In genomic region chr5:21823076-21823574, GRCh38 we compare ENCODE assay signal across 24 cellular contexts.
"Had no signal": no experiment of that assay in that cellular context is flagged by ENCODE, and none has a peak within 500 bp of the region (broad histone marks: within the 10 kb centered on the region; RNA-seq: fewer than 3 reads in every experiment).

No MANE protein-coding gene starts in this region.

- H3K27me3 ChIP-seq: gastrocnemius medialis, ovary, spleen, tibial nerve had no signal

- H3K9me3 ChIP-seq: gastrocnemius medialis, left ventricle myocardium inferior, ovary, prostate gland, spleen, tibial nerve had no signal

- H3K27ac ChIP-seq: gastrocnemius medialis, left ventricle myocardium inferior, ovary, prostate gland, spleen, tibial nerve, WERI-Rb-1 had no signal

- H3K36me3 ChIP-seq: gastrocnemius medialis, left ventricle myocardium inferior, ovary, prostate gland, spleen, tibial nerve, WERI-Rb-1 had no signal

- FAIRE-seq: TTC549 had no signal

- DNase-seq: activated CD4-positive, alpha-beta T cell treated with anti-CD3 and anti-CD28 coated beads, Interleukin-2, amount 10 ng/mL, durations not matched to agents 7 days and 5 days; activated CD4-positive, CD25-positive, alpha-beta regulatory T cell treated with anti-CD3 and anti-CD28 coated beads, Interleukin-2, amount 50 U/mL, for 72 hours; activated CD8-positive, alpha-beta memory T cell treated with anti-CD3 and anti-CD28 coated beads, Interleukin-2, amount 10 ng/mL, durations not matched to agents 7 days and 5 days; activated CD8-positive, alpha-beta T cell treated with anti-CD3 and anti-CD28 coated beads for 36 hours; activated effector memory CD4-positive, alpha-beta T cell treated with anti-CD3 and anti-CD28 coated beads, Interleukin-2, amount 50 U/mL, for 16 hours; activated naive CD4-positive, alpha-beta T cell treated with anti-CD3 and anti-CD28 coated beads, Interleukin-2, amount 10 ng/mL, durations not matched to agents 7 days and 5 days; activated T-cell treated with anti-CD3 and anti-CD28 coated beads for 4 hours; amygdala; caudate nucleus; dermis blood vessel endothelial cell; effector CD8-positive, alpha-beta T cell; gastrocnemius medialis; hippocampal formation; left ventricle myocardium inferior; midbrain; natural killer cell; ovary; spleen; stimulated activated CD4-positive, alpha-beta T cell treated with anti-CD3 and anti-CD28 coated beads, Interleukin-4, amount 100 ng/mL, for 24 hours; WERI-Rb-1 had no signal

- H3K4me1 ChIP-seq: gastrocnemius medialis, left ventricle myocardium inferior, prostate gland, tibial nerve had no signal

- ATAC-seq: activated CD8-positive, alpha-beta memory T cell treated with anti-CD3 and anti-CD28 coated beads, Interleukin-2, amount 10 ng/mL, durations not matched to agents 7 days and 5 days; activated CD8-positive, alpha-beta T cell treated with anti-CD3 and anti-CD28 coated beads for 36 hours; esophagus mucosa; gastrocnemius medialis; natural killer cell had no signal

- H3K4me3 ChIP-seq: gastrocnemius medialis, left ventricle myocardium inferior, ovary, prostate gland, spleen, tibial nerve had no signal
